In genomic region chr10:130484912-130485180, GRCh38 we compare ENCODE assay signal across 30 cellular contexts.
"Had no signal": no experiment of that assay in that cellular context is flagged by ENCODE, and none has a peak within 500 bp of the region (broad histone marks: within the 10 kb centered on the region; RNA-seq: fewer than 3 reads in every experiment).

No MANE protein-coding gene starts in this region.

- H3K9me3 ChIP-seq: adrenal gland, body of pancreas, breast epithelium had no signal

- H3K4me1 ChIP-seq: adrenal gland, body of pancreas, breast epithelium had no signal

- H3K27ac ChIP-seq: adrenal gland, body of pancreas, brain microvascular endothelial cell, breast epithelium, VCaP had no signal

- H3K36me3 ChIP-seq: adrenal gland, brain microvascular endothelial cell, breast epithelium had no signal

- H3K4me3 ChIP-seq: adrenal gland, body of pancreas, breast epithelium had no signal

- DNase-seq: activated B cell treated with CpG ODN at 0.5 μM for 24 hours; activated CD4-positive, alpha-beta memory T cell treated with anti-CD3 and anti-CD28 coated beads for 36 hours; activated CD4-positive, alpha-beta T cell treated with anti-CD3 and anti-CD28 coated beads for 4 hours; activated CD4-positive, alpha-beta T cell treated with anti-CD3 and anti-CD28 coated beads, Interleukin-2, amount 10 ng/mL, durations not matched to agents 24 days and 14 days; activated CD4-positive, alpha-beta T cell treated with anti-CD3 and anti-CD28 coated beads, Interleukin-2, amount 50 U/mL, for 1 hour; activated CD4-positive, alpha-beta T cell treated with anti-CD3 and anti-CD28 coated beads, Interleukin-2, amount 50 U/mL, for 4 hours; activated CD4-positive, CD25-positive, alpha-beta regulatory T cell treated with anti-CD3 and anti-CD28 coated beads, Interleukin-2, amount 50 U/mL, for 72 hours; activated CD8-positive, alpha-beta memory T cell treated with anti-CD3 and anti-CD28 coated beads, Interleukin-2, amount 50 U/mL, for 4 hours; activated CD8-positive, alpha-beta T cell treated with anti-CD3 and anti-CD28 coated beads for 36 hours; activated gamma-delta T cell treated with Interleukin-2 at 50 U/mL for 16 hours; activated naive CD4-positive, alpha-beta T cell; activated naive CD4-positive, alpha-beta T cell treated with anti-CD3 and anti-CD28 coated beads for 36 hours; activated naive CD4-positive, alpha-beta T cell treated with anti-CD3 and anti-CD28 coated beads, Interleukin-2, amount 50 U/mL, for 16 hours; activated naive CD8-positive, alpha-beta T cell treated with anti-CD3 and anti-CD28 coated beads for 36 hours; activated T-cell treated with anti-CD3 and anti-CD28 coated beads for 4 hours; activated T-cell treated with anti-CD3 and anti-CD28 coated beads, Interleukin-2, amount 50 U/mL, for 1 hour; activated T-cell treated with anti-CD3 and anti-CD28 coated beads, Interleukin-2, amount 50 U/mL, for 4 hours; activated T-cell treated with anti-CD3 and anti-CD28 coated beads, Interleukin-2, amount 50 U/mL, for 72 hours; adrenal gland; amniotic stem cell; aorta; body of pancreas; brain microvascular endothelial cell; central memory CD4-positive, alpha-beta T cell; SW 1271; T-helper 1 cell; T-helper 2 cell; T-helper 9 cell had no signal

- H3K27me3 ChIP-seq: adrenal gland, body of pancreas, brain microvascular endothelial cell had no signal
